In the genomic region with DNA sequence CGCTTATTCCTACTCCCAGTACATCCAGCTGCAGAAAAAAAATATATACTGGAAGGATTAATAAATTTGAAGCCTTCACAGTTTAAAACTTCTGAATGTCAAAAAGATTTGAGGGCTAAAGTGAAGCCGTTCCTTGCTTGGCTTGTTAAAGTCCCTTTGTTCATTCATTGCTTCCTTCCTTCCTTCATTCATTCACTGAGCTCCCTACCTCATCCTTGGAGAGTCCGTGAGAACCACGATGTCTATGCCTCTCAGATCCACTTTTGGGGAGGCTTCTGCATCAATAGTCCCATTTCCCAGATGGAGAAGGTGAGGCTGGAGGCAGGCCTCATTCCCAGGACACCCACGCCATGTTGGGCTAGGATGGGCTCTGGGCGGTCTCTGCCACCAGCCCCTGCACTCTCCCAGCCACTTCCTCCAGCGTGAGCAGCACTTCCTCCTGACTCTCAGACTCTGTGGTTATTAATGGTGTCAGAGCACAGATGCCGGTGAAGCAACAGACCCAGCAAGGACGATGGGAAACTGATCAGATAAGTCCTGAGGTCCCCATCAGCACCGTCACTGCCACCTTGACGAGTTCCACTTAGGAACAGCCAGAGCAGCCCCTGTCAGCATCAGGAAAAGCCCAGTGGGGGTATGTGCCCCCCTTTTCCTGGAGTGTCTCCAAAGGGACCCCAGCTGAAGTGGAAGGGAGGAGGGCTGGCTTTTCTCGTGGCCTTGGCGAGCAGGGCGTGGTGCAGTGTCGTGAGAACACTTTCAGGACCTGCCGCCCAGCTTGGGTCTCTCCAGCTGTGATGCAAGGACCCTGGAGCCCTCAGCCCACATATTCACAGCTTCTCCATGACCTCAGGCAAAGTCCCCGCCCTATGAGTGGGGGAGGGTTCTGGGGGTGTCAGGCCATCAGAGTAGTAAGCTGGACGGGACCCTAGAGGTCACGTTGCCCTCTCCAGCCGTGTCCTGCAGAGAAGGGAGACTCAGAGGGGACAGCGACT, we compare ENCODE assay signal across 10 cellular contexts. TPM values are rescaled to one million over a fixed set of nuclear protein-coding genes. Genes with fewer than 3 reads are reported as not detected.
DNase-seq lines count a peak whose midpoint lies in the region; ATAC-seq and TF ChIP-seq lines count a peak whose summit lies in the region.
"Had no signal": no experiment of that assay in that cellular context is flagged by ENCODE, and none has a peak within 500 bp of the region (broad histone marks: within the 10 kb centered on the region; RNA-seq: fewer than 3 reads in every experiment).

No MANE protein-coding gene starts in this region.

- intact Hi-C loops in uterus (cut with DNase I; ENCODE audit: low total_unique reads) = no loop called here

- peak; percentile 38 for ATAC-seq in HG03571 (IDR thresholded peaks at IDR 0.05; ENCODE audit: unreplicated experiment)
- peak in 1 of 2 donors; percentile 3 for ATAC-seq in activated T-cell treated with anti-CD3 and anti-CD28 coated beads, Interleukin-2, amount 50 U/mL, for 4 hours
- ATAC-seq in naive B cell (ENCODE audit: low read depth in 2 of 2) = peak; percentile 68 to 71
- ATAC-seq in HG03457 (IDR thresholded peaks at IDR 0.05; ENCODE audit: unreplicated experiment) = no peak
- ATAC-seq in GM21360 (IDR thresholded peaks at IDR 0.05; ENCODE audit: unreplicated experiment) = no peak

- H3K27ac Mint-ChIP-seq in naive B cell = peak overlapping the region; percentile 14 to 96 (median 70)

- no peak for TF ChIP-seq CTCF in uterus (IDR thresholded peaks at IDR 0.05)

- no peaks in the 10 kb centered on the region for H3K9me3 Mint-ChIP-seq in activated T-cell treated with anti-CD3 and anti-CD28 coated beads, Interleukin-2, amount 50 U/mL, for 4 hours
- H3K9me3 Mint-ChIP-seq in naive B cell = no peaks in the 10 kb centered on the region

- TF ChIP-seq POLR2A in uterus (IDR thresholded peaks at IDR 0.05) = no peak

- H3K36me3 ChIP-seq in uterus = no peaks in the 10 kb centered on the region

- no peaks in the 10 kb centered on the region for H3K36me3 Mint-ChIP-seq in activated T-cell treated with anti-CD3 and anti-CD28 coated beads, Interleukin-2, amount 50 U/mL, for 4 hours (ENCODE audit: insufficient read depth)
- no peaks in the 10 kb centered on the region for H3K36me3 Mint-ChIP-seq in naive B cell

- no peaks in the 10 kb centered on the region for H3K27me3 ChIP-seq in uterus

- peak; percentile 49 for DNase-seq in activated T-cell treated with anti-CD3 and anti-CD28 coated beads, Interleukin-2, amount 50 U/mL, for 1 hour
- DNase-seq in activated T-cell treated with anti-CD3 and anti-CD28 coated beads for 4 hours (no peak), naive B cell (peak; percentile 47), uterus (no peak)
- DNase-seq in activated T-cell treated with anti-CD3 and anti-CD28 coated beads, Interleukin-2, amount 50 U/mL, for 4 hours = no peak

- no peaks in the 10 kb centered on the region for H3K9me3 ChIP-seq in uterus

- peak overlapping the region; percentile 73 for H3K4me3 Mint-ChIP-seq in activated T-cell treated with anti-CD3 and anti-CD28 coated beads, Interleukin-2, amount 50 U/mL, for 4 hours
- H3K4me3 Mint-ChIP-seq in naive B cell = peak overlapping the region; percentile 8 to 85 (median 71)

- no peaks in the 10 kb centered on the region for H3K4me1 ChIP-seq in uterus

- H3K4me3 ChIP-seq in uterus = no peak overlapping the region

- H3K27me3 Mint-ChIP-seq in activated T-cell treated with anti-CD3 and anti-CD28 coated beads, Interleukin-2, amount 50 U/mL, for 4 hours (ENCODE audit: low read depth) = no peaks in the 10 kb centered on the region
- H3K27me3 Mint-ChIP-seq in naive B cell = peaks cover 0 to 7% (median 0%) of the 10 kb centered on the region in 3 donors

- peaks cover 80% of the 10 kb centered on the region for H3K4me1 Mint-ChIP-seq in activated T-cell treated with anti-CD3 and anti-CD28 coated beads, Interleukin-2, amount 50 U/mL, for 4 hours (ENCODE audit: low read depth)
- H3K4me1 Mint-ChIP-seq in naive B cell = peaks cover 45 to 76% (median 62%) of the 10 kb centered on the region in 3 donors

- H3K27ac ChIP-seq in uterus = no peak overlapping the region

RNA-seq across cellular contexts. Expression of gene ASB2, which starts 21.2 kb away (rescaled TPM):
- 1 to 10 TPM; 8.2 to 9.9 (median 9.8) TPM for total RNA-seq in activated T-cell treated with anti-CD3 and anti-CD28 coated beads, Interleukin-2, amount 50 U/mL, for 4 hours
- polyA plus RNA-seq in naive B cell (ENCODE audit: low read depth in 6 of 6) = under 1 TPM in 3 of 6 donors, not detected in 3; 0.18 to 0.62 (median 0.29) TPM
- total RNA-seq in uterus = 10 to 100 TPM; 11.8 to 84.1 (median 21.0) TPM

RNA-seq across cellular contexts. Expression of gene FAM181A, which starts 28.1 kb away (rescaled TPM):
- total RNA-seq in activated T-cell treated with anti-CD3 and anti-CD28 coated beads, Interleukin-2, amount 50 U/mL, for 4 hours = not detected
- polyA plus RNA-seq in naive B cell (ENCODE audit: low read depth in 6 of 6) = not detected
- under 1 TPM in 1 of 4 donors, not detected in 3; 0.48 TPM for total RNA-seq in uterus
- total RNA-seq: urinary bladder had no signal
- polyA plus RNA-seq: BJ, urinary bladder had no signal

RNA-seq across cellular contexts. Expression of gene CCDC197, which starts 41.9 kb away (rescaled TPM):
- total RNA-seq in activated T-cell treated with anti-CD3 and anti-CD28 coated beads, Interleukin-2, amount 50 U/mL, for 4 hours = under 1 TPM in 1 of 3 donors, not detected in 2; 0.35 TPM
- not detected for polyA plus RNA-seq in naive B cell (ENCODE audit: low read depth in 6 of 6)
- not detected for total RNA-seq in uterus
- total RNA-seq: urinary bladder had no signal
- polyA plus RNA-seq: BJ, urinary bladder had no signal

Comparison
In these comparisons a context has a peak if more than half of its experiments do, and no peak if none do; other contexts are left out.
1. DNase-seq: peak in activated T-cell treated with anti-CD3 and anti-CD28 coated beads, Interleukin-2, amount 50 U/mL, for 1 hour (single experiment) and naive B cell (single experiment); none in activated T-cell treated with anti-CD3 and anti-CD28 coated beads for 4 hours (single experiment), activated T-cell treated with anti-CD3 and anti-CD28 coated beads, Interleukin-2, amount 50 U/mL, for 4 hours (single experiment) and uterus (0 of 2).
2. ATAC-seq: peak in HG03571 (single experiment) and naive B cell (2 of 2); none in HG03457 (single experiment) and GM21360 (single experiment).